In the genomic region with DNA sequence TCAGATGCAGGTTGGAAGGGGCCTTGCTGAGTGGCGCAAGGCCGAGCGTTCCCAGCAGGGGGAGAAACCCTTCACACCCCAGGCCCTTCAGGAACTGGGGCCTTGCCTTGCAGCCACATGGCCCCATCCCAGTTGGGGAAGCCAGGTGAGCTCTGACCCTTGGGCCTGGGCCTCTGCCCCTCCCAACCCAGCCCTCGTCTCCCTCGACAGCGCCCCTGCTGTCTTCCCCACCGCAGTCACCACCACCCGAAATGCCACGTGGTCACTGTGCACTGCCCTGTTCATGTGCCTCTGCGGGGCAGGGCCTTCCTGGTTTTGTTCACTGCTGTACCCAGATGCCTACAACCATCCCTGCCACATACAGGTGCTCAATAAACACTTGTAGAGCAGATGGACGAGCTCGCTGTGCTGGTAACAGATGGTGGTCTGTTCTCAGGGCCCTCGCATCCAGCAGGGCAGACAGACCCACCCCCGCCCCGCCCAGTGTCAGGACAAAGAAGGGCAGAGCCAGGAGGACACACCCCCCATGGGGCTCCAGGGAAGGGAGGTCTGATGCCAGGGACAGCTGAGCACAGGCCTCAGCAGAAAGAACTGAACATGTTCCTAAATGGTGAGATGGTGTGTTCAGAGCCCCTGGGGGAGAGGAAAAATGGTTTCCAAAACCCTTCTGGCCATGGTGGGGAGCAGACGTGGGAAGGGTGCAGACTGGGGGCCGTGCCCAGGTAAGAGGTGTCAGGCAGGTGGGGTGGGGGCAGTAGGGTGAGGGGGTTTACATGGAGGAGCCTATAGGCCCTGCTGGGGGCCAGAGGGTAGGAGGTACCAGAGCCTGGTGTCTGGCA, we compare ENCODE assay signal across 9 cellular contexts. TPM values are rescaled to one million over a fixed set of nuclear protein-coding genes. Genes with fewer than 3 reads are reported as not detected.
DNase-seq lines count a peak whose midpoint lies in the region; ATAC-seq and TF ChIP-seq lines count a peak whose summit lies in the region.
"Had no signal": no experiment of that assay in that cellular context is flagged by ENCODE, and none has a peak within 500 bp of the region (broad histone marks: within the 10 kb centered on the region; RNA-seq: fewer than 3 reads in every experiment).

No MANE protein-coding gene starts in this region.

- intact Hi-C loops in body of pancreas (cut with DNase I) = no loop called here
- intact Hi-C loops in vagina (cut with DNase I) = no loop called here

- ATAC-seq in body of pancreas = no peak
- ATAC-seq in activated CD4-positive, CD25-positive, alpha-beta regulatory T cell treated with anti-CD3 and anti-CD28 coated beads, Interleukin-2, amount 50 U/mL, for 24 hours = no peak

- H3K9ac ChIP-seq in HUES48 (ENCODE audit: low read depth, low read length) (no peak overlapping the region), mucosa of rectum (ENCODE audit: low read depth in 1 of 2, low read length in 2 of 2) (peak overlapping the region in 1 of 2 donors; percentile 3)

- TF ChIP-seq CTCF in body of pancreas (IDR thresholded peaks at IDR 0.05) (peak in 3 of 7 experiments; percentile 35 to 48 (median 38)), vagina (IDR thresholded peaks at IDR 0.05) (no peak)

- H3K4me3 ChIP-seq in HUES48 (ENCODE audit: low read depth, low read length) = no peak overlapping the region
- H3K4me3 ChIP-seq in body of pancreas = no peak overlapping the region
- peak overlapping the region in 1 of 2 donors; percentile 9 for H3K4me3 ChIP-seq in mucosa of rectum (ENCODE audit: low read length in 2 of 2)
- no peak overlapping the region for H3K4me3 ChIP-seq in vagina

- WGBS in body of pancreas, 2 donors = 44 to 45% methylated on average over 4 to 17 of the region's 17 CpGs

- H3K27ac ChIP-seq in HUES48 (ENCODE audit: low read depth, low read length) = peak overlapping the region; percentile 12
- peak overlapping the region; percentile 20 to 99 (median 42) for H3K27ac ChIP-seq in body of pancreas
- H3K27ac ChIP-seq in mucosa of rectum (ENCODE audit: low read depth in 2 of 2, low read length in 2 of 2) = peak overlapping the region; percentile 32 to 52
- H3K27ac ChIP-seq in vagina = no peak overlapping the region

- H3K27me3 ChIP-seq in HUES48 (ENCODE audit: control insufficient read depth, insufficient read depth, low read length) = no peaks in the 10 kb centered on the region; the same call in 1 of the 2 replicates
- no peaks in the 10 kb centered on the region for H3K27me3 ChIP-seq in body of pancreas
- H3K27me3 ChIP-seq in mucosa of rectum (ENCODE audit: control insufficient read depth in 2 of 2, insufficient read depth in 2 of 2, low read length in 2 of 2) = no peaks in the 10 kb centered on the region
- no peaks in the 10 kb centered on the region for H3K27me3 ChIP-seq in vagina

- peak; percentile 74 for DNase-seq in DMS 273 treated with DMSO at 0.1 percent for 48 hours (lab: John Stamatoyannopoulos, UW)
- DNase-seq in body of pancreas = peak in 2 of 4 donors; percentile 65 to 72
- DNase-seq in DMS114 treated with DMSO at 0.1 percent for 48 hours (lab: John Stamatoyannopoulos, UW; ENCODE audit: unreplicated experiment) = no peak
- no peak for DNase-seq in stimulated activated naive CD4-positive, alpha-beta T cell (lab: John Stamatoyannopoulos, UW)
- no peak for DNase-seq in vagina (ENCODE audit: extremely low spot score in 2 of 2)
- DNase-seq: activated naive CD4-positive, alpha-beta T cell treated with Interleukin-2 at 50 U/mL for 16 hours had no signal

- H3K4me1 ChIP-seq in HUES48 (ENCODE audit: control insufficient read depth, insufficient read depth, low read length) (peaks cover 9% of the 10 kb centered on the region), body of pancreas (peaks cover 79% of the 10 kb centered on the region), mucosa of rectum (ENCODE audit: control insufficient read depth in 2 of 2, insufficient read depth in 2 of 2, low read length in 2 of 2) (peaks cover 40 to 59% of the 10 kb centered on the region in 2 donors), vagina (peaks cover 83% of the 10 kb centered on the region)

- H3K9me3 ChIP-seq in HUES48 (ENCODE audit: control insufficient read depth, insufficient read depth, low read length) (no peaks in the 10 kb centered on the region), body of pancreas (no peaks in the 10 kb centered on the region), mucosa of rectum (ENCODE audit: control insufficient read depth in 2 of 2, low read length in 2 of 2) (no peaks in the 10 kb centered on the region), vagina (no peaks in the 10 kb centered on the region)

- peak in 1 of 3 donors; percentile 0 for TF ChIP-seq POLR2A in body of pancreas (IDR thresholded peaks at IDR 0.05)
- TF ChIP-seq POLR2A in vagina (IDR thresholded peaks at IDR 0.05) = no peak

- H3K36me3 ChIP-seq in HUES48 (ENCODE audit: control insufficient read depth, insufficient read depth, low read length) (peaks cover 47% of the 10 kb centered on the region), body of pancreas (replicated peaks in 1 of 2; ENCODE audit: insufficient read depth in 1 of 2, low read depth in 2 of 2) (peaks cover 0 to 20% of the 10 kb centered on the region in 2 donors), mucosa of rectum (ENCODE audit: control insufficient read depth in 2 of 2, insufficient read depth in 2 of 2, low read length in 2 of 2) (peaks cover 33 to 41% of the 10 kb centered on the region in 2 donors), vagina (peaks cover 0 to 48% of the 10 kb centered on the region in 2 donors)

RNA-seq across cellular contexts. Expression of a gene that starts 3.7 kb away (rescaled TPM):
- 10 to 100 TPM; 33.5 to 83.4 TPM for total RNA-seq in body of pancreas
- total RNA-seq in vagina = 53.8 TPM

RNA-seq across cellular contexts. Expression of a gene that starts 4.0 kb away (rescaled TPM):
- 10 to 100 TPM; 44.9 to 87.7 TPM for total RNA-seq in body of pancreas
- total RNA-seq in vagina = 99.0 TPM

RNA-seq across cellular contexts. Expression of a gene that starts 5.9 kb away (rescaled TPM):
- 100 to 1,000 TPM; 152 to 282 TPM for total RNA-seq in body of pancreas
- total RNA-seq in vagina = 150 TPM

RNA-seq across cellular contexts. Expression of a gene that starts 10.9 kb away (rescaled TPM):
- 100 to 1,000 TPM; 134 to 368 TPM for total RNA-seq in body of pancreas
- total RNA-seq in vagina = 4.9 TPM

RNA-seq across cellular contexts. Expression of a gene that starts 19.9 kb away (rescaled TPM):
- total RNA-seq in body of pancreas (100 to 1,000 TPM in 1 of 2 donors, 10 to 100 TPM in 1; 72.1 to 351 TPM), vagina (103 TPM)
